Comparison of ENCODE assay signal across 11 cellular contexts in genomic region chr2:46329803-46330775, GRCh38. TPM values are rescaled to one million over a fixed set of nuclear protein-coding genes. Genes with fewer than 3 reads are reported as not detected.
DNase-seq lines count a peak whose midpoint lies in the region; ATAC-seq and TF ChIP-seq lines count a peak whose summit lies in the region.
"Had no signal": no experiment of that assay in that cellular context is flagged by ENCODE, and none has a peak within 500 bp of the region (broad histone marks: within the 10 kb centered on the region; RNA-seq: fewer than 3 reads in every experiment).

No MANE protein-coding gene starts in this region.

- H3K4me3 Mint-ChIP-seq in activated CD4-positive, alpha-beta T cell treated with anti-CD3 and anti-CD28 coated beads, Interleukin-2, amount 10 ng/mL, durations not matched to agents 24 days and 14 days: no peak overlapping the region
- H3K4me3 Mint-ChIP-seq: activated naive CD4-positive, alpha-beta T cell treated with anti-CD3 and anti-CD28 coated beads, Interleukin-2, amount 50 U/mL, for 24 hours; CD4-positive, CD25-positive, alpha-beta regulatory T cell had no signal

- H3K27me3 Mint-ChIP-seq in activated CD4-positive, alpha-beta T cell treated with anti-CD3 and anti-CD28 coated beads, Interleukin-2, amount 10 ng/mL, durations not matched to agents 24 days and 14 days: peaks cover 19% of the 10 kb centered on the region
- H3K27me3 Mint-ChIP-seq: activated naive CD4-positive, alpha-beta T cell treated with anti-CD3 and anti-CD28 coated beads, Interleukin-2, amount 50 U/mL, for 24 hours had no signal

- H3K9me3 Mint-ChIP-seq in activated CD4-positive, alpha-beta T cell treated with anti-CD3 and anti-CD28 coated beads, Interleukin-2, amount 10 ng/mL, durations not matched to agents 24 days and 14 days: no peaks in the 10 kb centered on the region
- H3K9me3 Mint-ChIP-seq: activated naive CD4-positive, alpha-beta T cell treated with anti-CD3 and anti-CD28 coated beads, Interleukin-2, amount 50 U/mL, for 24 hours; CD4-positive, CD25-positive, alpha-beta regulatory T cell had no signal

- H3K27me3 ChIP-seq in hepatocyte: no peaks in the 10 kb centered on the region
- no peaks in the 10 kb centered on the region for H3K27me3 ChIP-seq in thoracic aorta (replicated peaks; ENCODE audit: insufficient read depth)

- ATAC-seq in thoracic aorta (ENCODE audit: insufficient number of reproducible peaks, low FRiP score, low read depth) (no peak), HG03378 (IDR thresholded peaks at IDR 0.05; ENCODE audit: unreplicated experiment) (no peak)

- H3K4me3 ChIP-seq in hepatocyte (no peak overlapping the region), thoracic aorta (no peak overlapping the region)

- TF ChIP-seq CTCF in hepatocyte (IDR thresholded peaks at IDR 0.05; ENCODE audit: poor library complexity) (no peak), thoracic aorta (IDR thresholded peaks at IDR 0.05) (no peak)

- H3K9me2 ChIP-seq in hepatocyte (replicated peaks; ENCODE audit: insufficient read depth): no peaks in the 10 kb centered on the region

- peak overlapping the region; percentile 17 for H3K27ac Mint-ChIP-seq in activated CD4-positive, alpha-beta T cell treated with anti-CD3 and anti-CD28 coated beads, Interleukin-2, amount 10 ng/mL, durations not matched to agents 24 days and 14 days
- H3K27ac Mint-ChIP-seq: activated naive CD4-positive, alpha-beta T cell treated with anti-CD3 and anti-CD28 coated beads, Interleukin-2, amount 50 U/mL, for 24 hours; CD4-positive, CD25-positive, alpha-beta regulatory T cell had no signal

- H3K27ac ChIP-seq in hepatocyte: peak overlapping the region; percentile 64
- peak overlapping the region; percentile 88 to 91 for H3K27ac ChIP-seq in thoracic aorta

- DNase-seq in activated CD4-positive, alpha-beta T cell treated with anti-CD3 and anti-CD28 coated beads, Interleukin-2, amount 10 ng/mL, durations not matched to agents 24 days and 14 days: no peak
- no peak for DNase-seq in activated CD4-positive, alpha-beta T cell treated with anti-CD3 and anti-CD28 coated beads, Interleukin-2, amount 50 U/mL, for 48 hours
- DNase-seq in amniotic stem cell (lab: John Stamatoyannopoulos, UW) (peak; percentile 67), hepatocyte (ENCODE audit: low spot score) (peak; percentile 67), thoracic aorta (ENCODE audit: low spot score) (no peak), activated gamma-delta T cell (lab: John Stamatoyannopoulos, UW) (no peak), NCI-H82 treated with DMSO at 0.1 percent for 48 hours (lab: John Stamatoyannopoulos, UW; ENCODE audit: unreplicated experiment) (no peak)
- DNase-seq: CD4-positive, CD25-positive, alpha-beta regulatory T cell; mesendoderm had no signal

- no peaks in the 10 kb centered on the region for H3K36me3 Mint-ChIP-seq in activated CD4-positive, alpha-beta T cell treated with anti-CD3 and anti-CD28 coated beads, Interleukin-2, amount 10 ng/mL, durations not matched to agents 24 days and 14 days (ENCODE audit: low read depth)
- H3K36me3 Mint-ChIP-seq: activated naive CD4-positive, alpha-beta T cell treated with anti-CD3 and anti-CD28 coated beads, Interleukin-2, amount 50 U/mL, for 24 hours; CD4-positive, CD25-positive, alpha-beta regulatory T cell had no signal

- H4K20me1 ChIP-seq in hepatocyte (ENCODE audit: insufficient read depth, poor library complexity, severe bottlenecking): peaks cover 4% of the 10 kb centered on the region

- H3K4me1 ChIP-seq in hepatocyte (ENCODE audit: insufficient read depth): peaks cover 58% of the 10 kb centered on the region
- H3K4me1 ChIP-seq in thoracic aorta (ENCODE audit: control insufficient read depth in 1 of 2, low read depth in 2 of 2): peaks cover 44 to 96% of the 10 kb centered on the region in 2 donors

- intact Hi-C loops in activated CD4-positive, alpha-beta T cell treated with anti-CD3 and anti-CD28 coated beads, Interleukin-2, amount 10 ng/mL, durations not matched to agents 24 days and 14 days (cut with micrococcal nuclease): loop anchor here (2.0 to 5.0 kb wide), 2 partner anchors 21 to 32 kb away; no protein-coding TSS in a partner anchor

- H2AFZ ChIP-seq in hepatocyte: no peak overlapping the region

- H3K36me3 ChIP-seq in hepatocyte (replicated peaks; ENCODE audit: insufficient read depth, low read depth): no peaks in the 10 kb centered on the region
- H3K36me3 ChIP-seq in thoracic aorta: no peaks in the 10 kb centered on the region

- H3K79me2 ChIP-seq in hepatocyte: peaks cover 79% of the 10 kb centered on the region

- 74% methylated on average over 7 of the region's 7 CpGs for WGBS in hepatocyte (ENCODE audit: low lambda C conversion rate, missing lambda C conversion rate)

- H3K9me3 ChIP-seq in hepatocyte (ENCODE audit: low read depth) (no peaks in the 10 kb centered on the region), thoracic aorta (no peaks in the 10 kb centered on the region)

- peaks cover 16% of the 10 kb centered on the region for H3K4me1 Mint-ChIP-seq in activated CD4-positive, alpha-beta T cell treated with anti-CD3 and anti-CD28 coated beads, Interleukin-2, amount 10 ng/mL, durations not matched to agents 24 days and 14 days

- H3K4me2 ChIP-seq in hepatocyte: peak overlapping the region; percentile 58

RNA-seq across cellular contexts. Expression of gene EPAS1, which starts 32.9 kb away (rescaled TPM):
- 16.2 and 19.4 TPM in 2 replicates for total RNA-seq in activated CD4-positive, alpha-beta T cell treated with anti-CD3 and anti-CD28 coated beads, Interleukin-2, amount 10 ng/mL, durations not matched to agents 24 days and 14 days
- total RNA-seq in hepatocyte (98.3 and 112 TPM in 2 replicates), thoracic aorta (100 to 1,000 TPM; 517 to 667 TPM)
- 111 and 115 TPM in 2 replicates for polyA plus RNA-seq in hepatocyte

Comparison
In these comparisons a context has a peak if more than half of its experiments do, and no peak if none do; other contexts are left out.
1. DNase-seq: peak in amniotic stem cell (single experiment) and hepatocyte (single experiment); none in activated CD4-positive, alpha-beta T cell treated with anti-CD3 and anti-CD28 coated beads, Interleukin-2, amount 10 ng/mL, durations not matched to agents 24 days and 14 days (single experiment), activated CD4-positive, alpha-beta T cell treated with anti-CD3 and anti-CD28 coated beads, Interleukin-2, amount 50 U/mL, for 48 hours (0 of 2), thoracic aorta (single experiment), activated gamma-delta T cell (single experiment) and NCI-H82 treated with DMSO at 0.1 percent for 48 hours (single experiment).